In genomic region chr20:8019178-8019997, GRCh38 we compare ENCODE assay signal across 1 cellular context.
TF ChIP-seq lines count a peak whose summit lies in the region.

Gene TMX4 (minus strand): TSS chr20:8019761. CDS start chr20:8019613, 148 bp downstream.

TF ChIP-seq in K562, 482 proteins besides CTCF, POLR2A, EP300 and RAD21 (continued from another document and continues in another):
- TF ChIP-seq ZFP91 (CRISPR knock-in tag; IDR thresholded peaks at IDR 0.05) (no peak), NFYB (IDR thresholded peaks at IDR 0.05; ENCODE audit: extremely low read depth, insufficient read length) (no peak), SETDB1 (IDR thresholded peaks at IDR 0.05; ENCODE audit: low read length) (no peak), POLR2B (IDR thresholded peaks at IDR 0.05; ENCODE audit: low read depth, partially characterized antibody) (peak; percentile 56), E2F5 (CRISPR knock-in tag; IDR thresholded peaks at IDR 0.05) (0 out of 2 replicates have a peak, but pooled peaks have one; percentile 56), MBD2 (IDR thresholded peaks at IDR 0.05; ENCODE audit: borderline replicate concordance, low read depth) (0 out of 2 replicates have a peak, but pooled peaks have one; percentile 24), HCFC1 (IDR thresholded peaks at IDR 0.05; ENCODE audit: low read depth, low read length) (peak; percentile 63), RB1 (IDR thresholded peaks at IDR 0.05; ENCODE audit: low read depth) (peak; percentile 91), HINFP (tag; conservative IDR thresholded peaks at IDR 0.05; ENCODE audit: low read depth) (no peak), ZBTB7A (IDR thresholded peaks at IDR 0.05; ENCODE audit: borderline replicate concordance, control insufficient read depth, low read depth, low read length) (peak; percentile 47; the same call in 1 of the 2 replicates), AFF4 (CRISPR knock-in tag; IDR thresholded peaks at IDR 0.05) (peak; percentile 68; the same call in 1 of the 2 replicates), ESRRB (CRISPR knock-in tag; IDR thresholded peaks at IDR 0.05; ENCODE audit: borderline replicate concordance) (no peak), ERF (CRISPR knock-in tag; IDR thresholded peaks at IDR 0.05) (peak; percentile 24; the same call in 1 of the 2 replicates), JUND (IDR thresholded peaks at IDR 0.05; ENCODE audit: borderline replicate concordance, low read depth, low read length) (peak; percentile 29; the same call in 1 of the 2 replicates), JUND (tag; IDR thresholded peaks at IDR 0.05; ENCODE audit: borderline replicate concordance, low read depth, low read length) (no peak; the same call in 2 of the 3 replicates), GATAD2B (IDR thresholded peaks at IDR 0.05; ENCODE audit: borderline replicate concordance) (peak; percentile 61; the same call in 1 of the 2 replicates), RNF2 (IDR thresholded peaks at IDR 0.05) (peak; percentile 20; the same call in 1 of the 2 replicates), SIN3B (IDR thresholded peaks at IDR 0.05; ENCODE audit: low read depth) (peak; percentile 35; the same call in 1 of the 2 replicates), MEIS2 (IDR thresholded peaks at IDR 0.05; ENCODE audit: partially characterized antibody) (peak; percentile 89), TRIM25 (IDR thresholded peaks at IDR 0.05; ENCODE audit: borderline replicate concordance) (no peak), HNRNPLL (IDR thresholded peaks at IDR 0.05; ENCODE audit: low read depth, low read length, poor library complexity, severe bottlenecking) (peak; percentile 31), ZNF398 (CRISPR knock-in tag; IDR thresholded peaks at IDR 0.05) (no peak), RBBP5 (IDR thresholded peaks at IDR 0.05; ENCODE audit: borderline replicate concordance, insufficient read depth, low read length, poor library complexity, severe bottlenecking) (peak; percentile 79), TCF3 (CRISPR knock-in tag; IDR thresholded peaks at IDR 0.05) (0 out of 2 replicates have a peak, but pooled peaks have one; percentile 21), DPF2 (IDR thresholded peaks at IDR 0.05) (no peak), AFF1 (IDR thresholded peaks at IDR 0.05; ENCODE audit: low read depth in 1 of 2, partially characterized antibody in 2 of 2) (no peak), CEBPB (tag; IDR thresholded peaks at IDR 0.05) (peak; percentile 38; the same call in 1 of the 2 replicates), PBX2 (CRISPR knock-in tag; IDR thresholded peaks at IDR 0.05; ENCODE audit: low read depth) (no peak), PBX2 (tag; conservative IDR thresholded peaks at IDR 0.05; ENCODE audit: low read depth) (peak; percentile 66), ATF3 (IDR thresholded peaks at IDR 0.05) (no peak), ATF3 (CRISPR knock-in tag; conservative IDR thresholded peaks at IDR 0.05) (no peak), MYNN (IDR thresholded peaks at IDR 0.05) (peak; percentile 99), MYNN (CRISPR knock-in tag; IDR thresholded peaks at IDR 0.05) (peak; percentile 89), CBFA2T2 (conservative IDR thresholded peaks at IDR 0.05) (no peak), ZNF766 (CRISPR knock-in tag; conservative IDR thresholded peaks at IDR 0.05) (peak; percentile 39; the same call in 1 of the 2 replicates), RHOXF2B (CRISPR knock-in tag; conservative IDR thresholded peaks at IDR 0.05) (no peak), MAZ (CRISPR knock-in tag; conservative IDR thresholded peaks at IDR 0.05 in 1 of 2, IDR thresholded peaks at IDR 0.05 in 1 of 2) (peak in 1 of 2 experiments; percentile 49; a peak in 2 of 4 replicates), ARID1B (IDR thresholded peaks at IDR 0.05) (peak; percentile 11; the same call in 1 of the 2 replicates), NEUROD1 (IDR thresholded peaks at IDR 0.05; ENCODE audit: borderline replicate concordance, low read depth, low read length, partially characterized antibody) (peak; percentile 93), CEBPG (CRISPR knock-in tag; IDR thresholded peaks at IDR 0.05) (peak; percentile 45; the same call in 1 of the 2 replicates), CEBPG (tag; conservative IDR thresholded peaks at IDR 0.05 in 1 of 2, IDR thresholded peaks at IDR 0.05 in 1 of 2) (peak; percentile 22 to 80; a peak in 2 of 4 replicates), SMARCC2 (IDR thresholded peaks at IDR 0.05; ENCODE audit: low read depth) (no peak)
